Comparison of ENCODE assay signal across 17 cellular contexts in the genomic region with DNA sequence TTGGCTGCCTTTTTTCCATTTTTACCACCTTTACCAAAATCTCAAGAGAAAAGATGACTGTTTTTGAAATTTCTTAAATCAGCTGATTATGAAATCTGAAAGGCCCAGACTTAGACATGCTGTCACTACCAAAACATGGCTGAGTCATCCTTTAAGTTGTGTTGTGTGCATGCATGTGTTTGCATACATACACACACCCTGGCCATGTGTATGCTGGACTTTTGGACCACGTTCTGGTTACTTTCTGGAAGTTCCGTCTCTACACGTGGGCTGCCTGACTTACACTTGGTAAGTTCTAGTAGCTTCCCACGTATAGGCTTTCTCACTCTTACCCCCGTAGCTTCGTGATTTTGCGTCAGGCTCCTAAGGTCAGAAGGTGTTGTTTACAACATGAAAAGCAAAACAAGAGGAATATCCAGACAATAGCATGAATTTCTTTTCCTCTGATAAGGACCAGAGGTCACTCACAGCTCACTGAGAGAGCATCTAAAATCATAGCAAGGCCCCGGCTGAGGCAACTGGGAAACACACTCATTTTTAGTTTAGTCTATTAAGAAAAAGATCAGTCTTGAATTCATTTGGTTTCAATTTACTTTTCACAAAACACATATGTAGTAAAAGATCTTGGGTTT.
DNase-seq lines count a peak whose midpoint lies in the region; ATAC-seq and TF ChIP-seq lines count a peak whose summit lies in the region.
"Had no signal": no experiment of that assay in that cellular context is flagged by ENCODE, and none has a peak within 500 bp of the region (broad histone marks: within the 10 kb centered on the region; RNA-seq: fewer than 3 reads in every experiment).

No MANE protein-coding gene starts in this region.

- no peaks in the 10 kb centered on the region; the same call in 1 of the 2 replicates for H3K4me1 ChIP-seq in H9 (ENCODE audit: insufficient read depth, low read length)

- no peak overlapping the region for H2BK15ac ChIP-seq in H9 (ENCODE audit: low read depth, low read length)

- no peak overlapping the region for H2AK5ac ChIP-seq in H9 (ENCODE audit: insufficient read length, low read length)

- no peak overlapping the region for H3K23ac ChIP-seq in H9 (ENCODE audit: insufficient read length, low read depth, low read length)

- no peak overlapping the region for H3K27ac ChIP-seq in H9 (ENCODE audit: insufficient read length, low read depth, low read length)
- H3K27ac ChIP-seq in brain microvascular endothelial cell: peak overlapping the region; percentile 92

- H4K8ac ChIP-seq in H9 (replicated peaks; ENCODE audit: insufficient read length, low read depth, low read length): no peak overlapping the region

- no peaks in the 10 kb centered on the region for H3K79me1 ChIP-seq in H9 (ENCODE audit: insufficient read depth, low read depth, low read length, poor library complexity, severe bottlenecking)

- H3K14ac ChIP-seq in H9 (ENCODE audit: insufficient read depth, low read length): no peak overlapping the region

- H3K9me3 Mint-ChIP-seq in H9: no peaks in the 10 kb centered on the region
- H3K9me3 Mint-ChIP-seq in osteocyte (ENCODE audit: unreplicated experiment): no peaks in the 10 kb centered on the region
- H3K9me3 Mint-ChIP-seq: activated CD4-positive, alpha-beta T cell treated with anti-CD3 and anti-CD28 coated beads, Interleukin-2, amount 10 ng/mL, durations not matched to agents 24 days and 14 days; activated naive CD4-positive, alpha-beta T cell treated with anti-CD3 and anti-CD28 coated beads, Interleukin-2, amount 10 ng/mL, durations not matched to agents 7 days and 5 days; stimulated activated naive CD8-positive, alpha-beta T cell treated with anti-CD3 and anti-CD28 coated beads, Interleukin-15, Interleukin-2, amounts not matched to agents 100 ng/mL and 50 ng/mL, for 24 hours had no signal

- no peak overlapping the region for H3T11ph ChIP-seq in H9 (ENCODE audit: low read length)

- no peaks in the 10 kb centered on the region for H3K79me2 ChIP-seq in H9 (ENCODE audit: insufficient read depth, low read length)

- DNase-seq in H9: no peak
- peak; percentile 87 for DNase-seq in brain microvascular endothelial cell
- DNase-seq in fibroblast of the conjunctiva (ENCODE audit: low read depth): peak; percentile 24
- no peak for DNase-seq in osteocyte (ENCODE audit: extremely low spot score, unreplicated experiment)
- no peak for DNase-seq in kidney glomerular epithelial cell (lab: John Stamatoyannopoulos, UW)
- DNase-seq in NOMO-1 treated with dmso at 0.1 percent for 144 hours (lab: John Stamatoyannopoulos, UW; ENCODE audit: unreplicated experiment): no peak
- DNase-seq in DMS 273 (lab: John Stamatoyannopoulos, UW; ENCODE audit: unreplicated experiment): no peak
- DNase-seq: activated CD4-positive, alpha-beta T cell treated with anti-CD3 and anti-CD28 coated beads, Interleukin-2, amount 10 ng/mL, durations not matched to agents 24 days and 14 days; activated naive CD4-positive, alpha-beta T cell treated with anti-CD3 and anti-CD28 coated beads, Interleukin-2, amount 10 ng/mL, durations not matched to agents 7 days and 5 days; activated T-cell treated with anti-CD3 and anti-CD28 coated beads for 4 hours; central memory CD4-positive, alpha-beta T cell; hippocampal formation; left colon; posterior cingulate gyrus; stimulated activated CD4-positive, alpha-beta T cell treated with anti-CD3 and anti-CD28 coated beads, Interleukin-12 subunit alpha, Interleukin-12 subunit beta, amount 100 ng/mL, for 4 hours had no signal

- H4K20me1 ChIP-seq in H9 (ENCODE audit: control insufficient read depth, insufficient read depth, insufficient read length): no peaks in the 10 kb centered on the region

- no peak overlapping the region for H3K9ac ChIP-seq in H9 (ENCODE audit: extremely low read depth, insufficient read length, low read length)

- no peak overlapping the region for H2AFZ ChIP-seq in H9 (ENCODE audit: low read length)

- no peak overlapping the region for H4K91ac ChIP-seq in H9 (ENCODE audit: insufficient read length, low read depth, low read length)

- TF ChIP-seq CTCF in H9 (conservative IDR thresholded peaks at IDR 0.05) (no peak), brain microvascular endothelial cell (IDR thresholded peaks at IDR 0.05; ENCODE audit: low read depth, low read length, missing control alignments) (no peak), osteocyte (IDR thresholded peaks at IDR 0.05) (no peak)

- no peak overlapping the region for H2BK12ac ChIP-seq in H9 (ENCODE audit: insufficient read length, low read depth, low read length)

- ATAC-seq in GM18517 (IDR thresholded peaks at IDR 0.05; ENCODE audit: unreplicated experiment): no peak
- ATAC-seq: left colon had no signal

- H3K36me3 ChIP-seq in brain microvascular endothelial cell (replicated peaks): peaks cover 24% of the 10 kb centered on the region

- in situ Hi-C loops in brain microvascular endothelial cell (cut with HindIII; ENCODE audit: low pct_ligation_motif_present, low sequenced_read_pairs): no loop called here

- no peak overlapping the region for H3K18ac ChIP-seq in H9 (ENCODE audit: insufficient read length, low read depth, low read length)

- no peaks in the 10 kb centered on the region for H3K23me2 ChIP-seq in H9 (ENCODE audit: insufficient read length, low read depth, low read length, poor library complexity, severe bottlenecking)

- H3K36me3 Mint-ChIP-seq in H9 (ENCODE audit: insufficient read depth in 1 of 3, low read depth in 3 of 3) (no peaks in the 10 kb centered on the region), osteocyte (ENCODE audit: unreplicated experiment) (peaks cover 85% of the 10 kb centered on the region)
- H3K36me3 Mint-ChIP-seq: activated naive CD4-positive, alpha-beta T cell treated with anti-CD3 and anti-CD28 coated beads, Interleukin-2, amount 10 ng/mL, durations not matched to agents 7 days and 5 days had no signal

- H3K4me1 Mint-ChIP-seq in H9: peaks cover 3% of the 10 kb centered on the region in 2 experiments; a peak in 1 of 4 replicates
- H3K4me1 Mint-ChIP-seq in osteocyte (ENCODE audit: unreplicated experiment): peaks cover 85% of the 10 kb centered on the region
- H3K4me1 Mint-ChIP-seq: activated CD4-positive, alpha-beta T cell treated with anti-CD3 and anti-CD28 coated beads, Interleukin-2, amount 10 ng/mL, durations not matched to agents 24 days and 14 days; activated naive CD4-positive, alpha-beta T cell treated with anti-CD3 and anti-CD28 coated beads, Interleukin-2, amount 10 ng/mL, durations not matched to agents 7 days and 5 days had no signal

- no peak overlapping the region for H2BK120ac ChIP-seq in H9 (ENCODE audit: low read depth, low read length, poor library complexity, severe bottlenecking)

- H2BK5ac ChIP-seq in H9 (ENCODE audit: insufficient read length, low read length): peak overlapping the region; percentile 9

- no peaks in the 10 kb centered on the region for H3K9me3 ChIP-seq in H9 (ENCODE audit: control insufficient read depth, low read depth, low read length)

- no peak overlapping the region for H3K4ac ChIP-seq in H9 (ENCODE audit: low read depth, low read length)

- H3K4me3 ChIP-seq in brain microvascular endothelial cell (ENCODE audit: low read depth, low read length): no peak overlapping the region

- WGBS in H9 (ENCODE audit: extremely low coverage, insufficient read length, low lambda C conversion rate): no CpG with 5 or more reads among the region's 8 CpGs

- H3K27ac Mint-ChIP-seq in H9: no peak overlapping the region
- peak overlapping the region; percentile 89 for H3K27ac Mint-ChIP-seq in osteocyte (ENCODE audit: unreplicated experiment)
- H3K27ac Mint-ChIP-seq: activated CD4-positive, alpha-beta T cell treated with anti-CD3 and anti-CD28 coated beads, Interleukin-2, amount 10 ng/mL, durations not matched to agents 24 days and 14 days; activated naive CD4-positive, alpha-beta T cell treated with anti-CD3 and anti-CD28 coated beads, Interleukin-2, amount 10 ng/mL, durations not matched to agents 7 days and 5 days; stimulated activated naive CD8-positive, alpha-beta T cell treated with anti-CD3 and anti-CD28 coated beads, Interleukin-15, Interleukin-2, amounts not matched to agents 100 ng/mL and 50 ng/mL, for 24 hours had no signal

- no peak overlapping the region for H3K4me2 ChIP-seq in H9 (ENCODE audit: insufficient read depth, insufficient read length, low read length)

- no peak overlapping the region for H2BK20ac ChIP-seq in H9 (ENCODE audit: low read depth, low read length, poor library complexity, severe bottlenecking)

- no peak overlapping the region for H3K4me3 Mint-ChIP-seq in H9
- H3K4me3 Mint-ChIP-seq in osteocyte (ENCODE audit: unreplicated experiment): peak overlapping the region; percentile 16
- H3K4me3 Mint-ChIP-seq: activated CD4-positive, alpha-beta T cell treated with anti-CD3 and anti-CD28 coated beads, Interleukin-2, amount 10 ng/mL, durations not matched to agents 24 days and 14 days; activated naive CD4-positive, alpha-beta T cell treated with anti-CD3 and anti-CD28 coated beads, Interleukin-2, amount 10 ng/mL, durations not matched to agents 7 days and 5 days; stimulated activated naive CD8-positive, alpha-beta T cell treated with anti-CD3 and anti-CD28 coated beads, Interleukin-15, Interleukin-2, amounts not matched to agents 100 ng/mL and 50 ng/mL, for 24 hours had no signal

- H3K27me3 ChIP-seq in H9 (ENCODE audit: insufficient read depth, low read length) (no peaks in the 10 kb centered on the region), brain microvascular endothelial cell (replicated peaks) (no peaks in the 10 kb centered on the region)

- no peak overlapping the region for H3K56ac ChIP-seq in H9 (ENCODE audit: insufficient read length, low read depth, low read length)

- no peak overlapping the region for H4K5ac ChIP-seq in H9 (ENCODE audit: insufficient read length, low read depth, low read length)

- H3K27me3 Mint-ChIP-seq in H9 (ENCODE audit: low read depth) (no peaks in the 10 kb centered on the region), osteocyte (ENCODE audit: unreplicated experiment) (no peaks in the 10 kb centered on the region)

Comparison
In these comparisons a context has a peak if more than half of its experiments do, and no peak if none do; other contexts are left out.
1. DNase-seq: peak in brain microvascular endothelial cell (single experiment) and fibroblast of the conjunctiva (single experiment); none in H9 (single experiment), osteocyte (single experiment), kidney glomerular epithelial cell (single experiment), NOMO-1 treated with dmso at 0.1 percent for 144 hours (single experiment) and DMS 273 (single experiment).